ENCODE assay signal across 16 cellular contexts in the genomic region with DNA sequence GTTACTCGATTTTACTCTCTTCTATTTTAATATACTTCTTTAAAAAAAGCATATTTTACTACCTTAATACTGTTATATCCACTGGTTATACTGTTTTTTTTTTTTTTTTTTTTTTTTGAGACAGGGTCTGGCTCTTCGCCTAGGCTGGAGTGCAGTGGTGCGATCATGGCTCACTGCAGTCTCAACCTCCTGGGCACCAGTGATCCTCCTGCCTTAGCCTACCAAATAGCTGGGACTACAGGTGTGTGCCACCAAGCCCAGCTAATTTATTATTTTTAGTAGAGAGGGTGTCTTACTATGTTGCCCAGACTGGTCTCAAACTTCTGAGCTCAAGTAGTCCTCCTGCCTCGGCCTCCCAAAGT.
DNase-seq lines count a peak whose midpoint lies in the region; ATAC-seq, FAIRE-seq and TF ChIP-seq lines count a peak whose summit lies in the region.
"Had no signal": no experiment of that assay in that cellular context is flagged by ENCODE, and none has a peak within 500 bp of the region (broad histone marks: within the 10 kb centered on the region; RNA-seq: fewer than 3 reads in every experiment).

No MANE protein-coding gene starts in this region.

- no peak for FAIRE-seq in A549 (lab: Jason Lieb, UNC)
- no peak for FAIRE-seq in pancreas (lab: Jason Lieb, UNC)
- FAIRE-seq: D721Med, G401.6, GM12891 had no signal

- H3K27ac ChIP-seq in A549 (no peak overlapping the region), body of pancreas (peak overlapping the region in 2 of 4 donors; percentile 43 to 49), pancreas (peak overlapping the region in 1 of 4 donors; percentile 41)
- H3K27ac ChIP-seq: BLaER1 treated with 17β-estradiol and CSF1 and Interleukin-3, amounts not matched to agents 10 nM and 100 nM; C4-2B had no signal

- POLR2A ChIA-PET in A549 (lab: Yijun Ruan, JAX), result interaction anchor here (1.1 kb wide), 1 partner anchor 423 kb away, joined by 6 read pairs; no protein-coding TSS in a partner anchor

- H3K36me3 ChIP-seq in body of pancreas (replicated peaks in 1 of 2; ENCODE audit: insufficient read depth in 1 of 2, low read depth in 2 of 2) (no peaks in the 10 kb centered on the region), pancreas (no peaks in the 10 kb centered on the region)
- H3K36me3 ChIP-seq: BLaER1 treated with 17β-estradiol and CSF1 and Interleukin-3, amounts not matched to agents 10 nM and 100 nM had no signal

- intact Hi-C loops in body of pancreas (cut with DNase I) (loop anchor here (5.0 kb wide), 2 partner anchors 439 to 549 kb away; partner anchors contain the start of gene PFDN4), pancreas (cut with DNase I) (loop anchor here in 2 of 3 donors (5.0 kb wide), 2 partner anchors 424 to 544 kb away; no protein-coding TSS in a partner anchor)

- CTCF ChIA-PET in A549 (lab: Yijun Ruan, JAX), result interaction anchor here (0.6 to 1.9 kb wide), 17 partner anchors 18 to 1535 kb away, joined by 3 to 6 read pairs (median 3); partner anchors contain the start of gene PFDN4

- 0 out of 3 replicates have a peak overlapping the region, but pooled peaks have one; percentile 20 for H3K4me2 ChIP-seq in A549
- H3K4me2 ChIP-seq: BLaER1 treated with 17β-estradiol and CSF1 and Interleukin-3, amounts not matched to agents 10 nM and 100 nM had no signal

- H3K4me1 ChIP-seq in A549 (peaks cover 11% of the 10 kb centered on the region; the same call in 2 of the 3 replicates), body of pancreas (peaks cover 18% of the 10 kb centered on the region), pancreas (peaks cover 3 to 12% (median 9%) of the 10 kb centered on the region in 3 donors)

- 33% methylated on average over 4 of the region's 4 CpGs for WGBS in A549 (ENCODE audit: missing lambda C conversion rate)
- WGBS in body of pancreas, 2 donors, result 23 to 43% methylated on average over 4 of the region's 4 CpGs
- WGBS in pancreas, 2 donors, result 26% methylated on average over 4 of the region's 4 CpGs

- ATAC-seq in A549 (no peak), body of pancreas (peak; percentile 49), left lobe of liver (peak; percentile 35), pancreas (peak; percentile 67 to 75 (median 71)), GM21390 (IDR thresholded peaks at IDR 0.05; ENCODE audit: unreplicated experiment) (no peak), HG03095 (IDR thresholded peaks at IDR 0.05; ENCODE audit: unreplicated experiment) (no peak)
- ATAC-seq: CD8-positive, alpha-beta T cell had no signal

- H3K4me3 ChIP-seq in A549 (no peak overlapping the region), body of pancreas (no peak overlapping the region), pancreas (no peak overlapping the region)
- H3K4me3 ChIP-seq: BLaER1 treated with 17β-estradiol and CSF1 and Interleukin-3, amounts not matched to agents 10 nM and 100 nM had no signal

- TF ChIP-seq CTCF in A549 (IDR thresholded peaks at IDR 0.05) (no peak), body of pancreas (IDR thresholded peaks at IDR 0.05) (no peak), pancreas (IDR thresholded peaks at IDR 0.05) (no peak)

- TF ChIP-seq EP300 in A549 (IDR thresholded peaks at IDR 0.05), result no peak

- TF ChIP-seq POLR2A in A549 (IDR thresholded peaks at IDR 0.05; ENCODE audit: low read length), result no peak
- TF ChIP-seq POLR2A in body of pancreas (IDR thresholded peaks at IDR 0.05), result no peak

- H3K27me3 ChIP-seq in body of pancreas, result no peaks in the 10 kb centered on the region
- H3K27me3 ChIP-seq in pancreas, result no peaks in the 10 kb centered on the region
- H3K27me3 ChIP-seq: BLaER1 treated with 17β-estradiol and CSF1 and Interleukin-3, amounts not matched to agents 10 nM and 100 nM had no signal

- TF ChIP-seq RAD21 in A549 (conservative IDR thresholded peaks at IDR 0.05 in 1 of 2, IDR thresholded peaks at IDR 0.05 in 1 of 2), result no peak

- H3K9me3 ChIP-seq in A549 (no peaks in the 10 kb centered on the region), body of pancreas (no peaks in the 10 kb centered on the region), pancreas (no peaks in the 10 kb centered on the region)
- H3K9me3 ChIP-seq: BLaER1 treated with 17β-estradiol and CSF1 and Interleukin-3, amounts not matched to agents 10 nM and 100 nM; Caco-2 had no signal

- DNase-seq in A549 (ENCODE audit: low read depth in 1 of 2, low spot score in 1 of 2) (no peak), body of pancreas (peak; percentile 31 to 54 (median 40)), left lobe of liver (ENCODE audit: low spot score) (no peak), pancreas (peak in 1 of 6 donors; percentile 28), NCI-H1092 (lab: John Stamatoyannopoulos, UW) (no peak)
- DNase-seq: 8988T, GF-D8 had no signal

TF ChIP-seq in A549, 52 proteins besides CTCF, POLR2A, EP300 and RAD21:
- TF ChIP-seq SREBF2 (IDR thresholded peaks at IDR 0.05), result no peak
- no peak for TF ChIP-seq ATOH8 (CRISPR knock-in tag; IDR thresholded peaks at IDR 0.05; ENCODE audit: low read depth)
- no peak for TF ChIP-seq NPAS2 (CRISPR knock-in tag; IDR thresholded peaks at IDR 0.05; ENCODE audit: borderline replicate concordance)
- TF ChIP-seq, protein P1, sequence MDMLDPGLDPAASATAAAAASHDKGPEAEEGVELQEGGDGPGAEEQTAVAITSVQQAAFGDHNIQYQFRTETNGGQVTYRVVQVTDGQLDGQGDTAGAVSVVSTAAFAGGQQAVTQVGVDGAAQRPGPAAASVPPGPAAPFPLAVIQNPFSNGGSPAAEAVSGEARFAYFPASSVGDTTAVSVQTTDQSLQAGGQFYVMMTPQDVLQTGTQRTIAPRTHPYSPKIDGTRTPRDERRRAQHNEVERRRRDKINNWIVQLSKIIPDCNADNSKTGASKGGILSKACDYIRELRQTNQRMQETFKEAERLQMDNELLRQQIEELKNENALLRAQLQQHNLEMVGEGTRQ (IDR thresholded peaks at IDR 0.05), result no peak
- TF ChIP-seq ELK1 (IDR thresholded peaks at IDR 0.05; ENCODE audit: low read depth, low read length), result no peak
- no peak for TF ChIP-seq RCOR1 (IDR thresholded peaks at IDR 0.05; ENCODE audit: low read depth, low read length)
- no peak for TF ChIP-seq EHF (CRISPR knock-in tag; IDR thresholded peaks at IDR 0.05)
- TF ChIP-seq PHF8 (IDR thresholded peaks at IDR 0.05; ENCODE audit: borderline replicate concordance, low read depth), result no peak
- no peak for TF ChIP-seq ZC3H11A (IDR thresholded peaks at IDR 0.05)
- TF ChIP-seq, protein P2, sequence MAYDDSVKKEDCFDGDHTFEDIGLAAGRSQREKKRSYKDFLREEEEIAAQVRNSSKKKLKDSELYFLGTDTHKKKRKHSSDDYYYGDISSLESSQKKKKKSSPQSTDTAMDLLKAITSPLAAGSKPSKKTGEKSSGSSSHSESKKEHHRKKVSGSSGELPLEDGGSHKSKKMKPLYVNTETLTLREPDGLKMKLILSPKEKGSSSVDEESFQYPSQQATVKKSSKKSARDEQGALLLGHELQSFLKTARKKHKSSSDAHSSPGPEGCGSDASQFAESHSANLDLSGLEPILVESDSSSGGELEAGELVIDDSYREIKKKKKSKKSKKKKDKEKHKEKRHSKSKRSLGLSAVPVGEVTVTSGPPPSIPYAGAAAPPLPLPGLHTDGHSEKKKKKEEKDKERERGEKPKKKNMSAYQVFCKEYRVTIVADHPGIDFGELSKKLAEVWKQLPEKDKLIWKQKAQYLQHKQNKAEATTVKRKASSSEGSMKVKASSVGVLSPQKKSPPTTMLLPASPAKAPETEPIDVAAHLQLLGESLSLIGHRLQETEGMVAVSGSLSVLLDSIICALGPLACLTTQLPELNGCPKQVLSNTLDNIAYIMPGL (CRISPR knock-in tag; IDR thresholded peaks at IDR 0.05; ENCODE audit: borderline replicate concordance), result no peak
- TF ChIP-seq HES2 (IDR thresholded peaks at IDR 0.05), result no peak
- TF ChIP-seq CBX2 (IDR thresholded peaks at IDR 0.05; ENCODE audit: borderline replicate concordance, low read depth), result no peak
- no peak for TF ChIP-seq KDM5A (IDR thresholded peaks at IDR 0.05)
- TF ChIP-seq E2F6 (IDR thresholded peaks at IDR 0.05; ENCODE audit: borderline replicate concordance, low read depth), result no peak
- no peak for TF ChIP-seq CHD2 (IDR thresholded peaks at IDR 0.05; ENCODE audit: low read length, partially characterized antibody)
- TF ChIP-seq FOXS1 (CRISPR knock-in tag; IDR thresholded peaks at IDR 0.05), result no peak
- no peak for TF ChIP-seq EHMT2 (IDR thresholded peaks at IDR 0.05; ENCODE audit: low read depth)

Comparison
In these comparisons a context has a peak if more than half of its experiments do, and no peak if none do; other contexts are left out.
1. ATAC-seq: peak in body of pancreas (single experiment), left lobe of liver (single experiment) and pancreas (4 of 4); none in A549 (0 of 2), GM21390 (single experiment) and HG03095 (single experiment).
2. DNase-seq: peak in body of pancreas (4 of 4); none in A549 (0 of 2), left lobe of liver (single experiment) and NCI-H1092 (single experiment).